ENCODE assay signal across 24 cellular contexts in genomic region chr2:203470371-203470770, GRCh38.
DNase-seq lines count a peak whose midpoint lies in the region; ATAC-seq and TF ChIP-seq lines count a peak whose summit lies in the region.
"Had no signal": no experiment of that assay in that cellular context is flagged by ENCODE, and none has a peak within 500 bp of the region (broad histone marks: within the 10 kb centered on the region; RNA-seq: fewer than 3 reads in every experiment).

No MANE protein-coding gene starts in this region.

- peaks cover 26 to 30% of the 10 kb centered on the region in 2 donors for H3K4me1 ChIP-seq in thyroid gland
- H3K4me1 ChIP-seq in HAP-1, result no peaks in the 10 kb centered on the region

- H3K9me3 ChIP-seq in thyroid gland (no peaks in the 10 kb centered on the region), HAP-1 (no peaks in the 10 kb centered on the region)
- H3K9me3 ChIP-seq: spleen, suprapubic skin had no signal

- no peak overlapping the region for H3K4me3 Mint-ChIP-seq in WTC11
- H3K4me3 Mint-ChIP-seq: activated B cell treated with CpG ODN at 0.5 μM for 24 hours; activated CD4-positive, alpha-beta memory T cell treated with anti-CD3 and anti-CD28 coated beads, Interleukin-2, amount 10 ng/mL, durations not matched to agents 7 days and 5 days; activated naive CD8-positive, alpha-beta T cell treated with anti-CD3 and anti-CD28 coated beads for 36 hours; activated T-cell treated with anti-CD3 and anti-CD28 coated beads, Interleukin-2, amount 50 U/mL, for 4 hours; brain; naive thymus-derived CD8-positive, alpha-beta T cell had no signal

- WGBS in thyroid gland, 2 donors, result 78 to 81% methylated on average over 4 of the region's 4 CpGs

- H3K27ac ChIP-seq in thyroid gland, result no peak overlapping the region
- H3K27ac ChIP-seq: C4-2B, epithelial cell of prostate, spleen, suprapubic skin had no signal

- no peak overlapping the region for H3K27ac Mint-ChIP-seq in WTC11
- H3K27ac Mint-ChIP-seq: activated B cell treated with CpG ODN at 0.5 μM for 24 hours; activated CD4-positive, alpha-beta memory T cell treated with anti-CD3 and anti-CD28 coated beads, Interleukin-2, amount 10 ng/mL, durations not matched to agents 7 days and 5 days; activated naive CD8-positive, alpha-beta T cell treated with anti-CD3 and anti-CD28 coated beads for 36 hours; naive thymus-derived CD8-positive, alpha-beta T cell had no signal

- intact Hi-C loops in thyroid gland (cut with DNase I), result no loop called here

- no peaks in the 10 kb centered on the region for H3K36me3 Mint-ChIP-seq in WTC11
- H3K36me3 Mint-ChIP-seq: activated naive CD8-positive, alpha-beta T cell treated with anti-CD3 and anti-CD28 coated beads for 36 hours; naive thymus-derived CD8-positive, alpha-beta T cell had no signal

- in situ Hi-C loops in HAP-1 (cut with MboI; ENCODE audit: low sequenced_read_pairs), result no loop called here

- no peaks in the 10 kb centered on the region for H3K9me3 Mint-ChIP-seq in WTC11
- H3K9me3 Mint-ChIP-seq: activated B cell treated with CpG ODN at 0.5 μM for 24 hours; activated CD4-positive, alpha-beta memory T cell treated with anti-CD3 and anti-CD28 coated beads, Interleukin-2, amount 10 ng/mL, durations not matched to agents 7 days and 5 days; activated naive CD8-positive, alpha-beta T cell treated with anti-CD3 and anti-CD28 coated beads for 36 hours; activated T-cell treated with anti-CD3 and anti-CD28 coated beads, Interleukin-2, amount 50 U/mL, for 4 hours; brain; naive thymus-derived CD8-positive, alpha-beta T cell had no signal

- no peaks in the 10 kb centered on the region for H3K36me3 ChIP-seq in thyroid gland
- no peaks in the 10 kb centered on the region for H3K36me3 ChIP-seq in HAP-1 (replicated peaks)
- H3K36me3 ChIP-seq: spleen had no signal

- TF ChIP-seq POLR2A in thyroid gland (IDR thresholded peaks at IDR 0.05), result no peak

- H3K4me3 ChIP-seq in thyroid gland (replicated peaks in 1 of 3) (no peak overlapping the region), HAP-1 (no peak overlapping the region)
- H3K4me3 ChIP-seq: lung, spleen, suprapubic skin had no signal

- TF ChIP-seq CTCF in WTC11 (IDR thresholded peaks at IDR 0.05) (no peak), thyroid gland (IDR thresholded peaks at IDR 0.05) (no peak)

- peak; percentile 78 for ATAC-seq in WTC11
- ATAC-seq: activated T-cell treated with anti-CD3 and anti-CD28 coated beads, Interleukin-2, amount 50 U/mL, for 4 hours; naive thymus-derived CD8-positive, alpha-beta T cell had no signal

- H3K27me3 ChIP-seq in thyroid gland (no peaks in the 10 kb centered on the region), HAP-1 (ENCODE audit: low read depth) (no peaks in the 10 kb centered on the region)
- H3K27me3 ChIP-seq: spleen, suprapubic skin had no signal

- POLR2A ChIA-PET in WTC11 (lab: Charles Lee), result no interaction called here

- CTCF ChIA-PET in WTC11 (lab: Charles Lee), result interaction anchor here (2.1 kb wide), 1 partner anchor 346 kb away, joined by 13 read pairs; no protein-coding TSS in a partner anchor

- H3K27me3 Mint-ChIP-seq in WTC11 (ENCODE audit: low read depth), result no peaks in the 10 kb centered on the region
- H3K27me3 Mint-ChIP-seq: activated CD4-positive, alpha-beta memory T cell treated with anti-CD3 and anti-CD28 coated beads, Interleukin-2, amount 10 ng/mL, durations not matched to agents 7 days and 5 days; brain had no signal

- DNase-seq in NCI-H82 (lab: John Stamatoyannopoulos, UW) (peak; percentile 11), NCI-H82 treated with DMSO at 0.1 percent for 48 hours (lab: John Stamatoyannopoulos, UW; ENCODE audit: unreplicated experiment) (no peak), WTC11 (ENCODE audit: low spot score) (no peak), kidney glomerular epithelial cell (lab: John Stamatoyannopoulos, UW) (peak; percentile 22), thyroid gland (peak; percentile 29 to 39), HPDE6-E6E7 (ENCODE audit: extremely low spot score) (no peak), HAP-1 (ENCODE audit: low spot score in 2 of 2) (no peak)
- no peak for DNase-seq in activated effector memory CD4-positive, alpha-beta T cell treated with anti-CD3 and anti-CD28 coated beads, Interleukin-2, amount 50 U/mL, for 16 hours
- DNase-seq: activated B cell treated with CpG ODN at 0.5 μM for 24 hours; activated CD4-positive, alpha-beta memory T cell treated with anti-CD3 and anti-CD28 coated beads, Interleukin-2, amount 10 ng/mL, durations not matched to agents 7 days and 5 days; activated naive CD8-positive, alpha-beta T cell treated with anti-CD3 and anti-CD28 coated beads for 36 hours; activated T-cell treated with anti-CD3 and anti-CD28 coated beads, Interleukin-2, amount 50 U/mL, for 4 hours; MM.1S; naive thymus-derived CD8-positive, alpha-beta T cell; NCI-H1694 treated with DMSO at 0.1 percent for 48 hours; NCI-H446; SIG-M5; spleen; T-helper 2 cell had no signal

- H3K4me1 Mint-ChIP-seq in WTC11, result no peaks in the 10 kb centered on the region
- H3K4me1 Mint-ChIP-seq: activated B cell treated with CpG ODN at 0.5 μM for 24 hours; activated CD4-positive, alpha-beta memory T cell treated with anti-CD3 and anti-CD28 coated beads, Interleukin-2, amount 10 ng/mL, durations not matched to agents 7 days and 5 days; activated naive CD8-positive, alpha-beta T cell treated with anti-CD3 and anti-CD28 coated beads for 36 hours; naive thymus-derived CD8-positive, alpha-beta T cell had no signal

TF ChIP-seq in WTC11, 78 proteins besides CTCF, POLR2A, EP300 and RAD21:
- TF ChIP-seq HMGXB4 (CRISPR knock-in tag; IDR thresholded peaks at IDR 0.05) (no peak), NFE2L1 (CRISPR knock-in tag; IDR thresholded peaks at IDR 0.05) (no peak), IRF1 (CRISPR knock-in tag; IDR thresholded peaks at IDR 0.05) (no peak), ZMAT4 (CRISPR knock-in tag; IDR thresholded peaks at IDR 0.05) (no peak), ZNF121 (CRISPR knock-in tag; IDR thresholded peaks at IDR 0.05) (no peak), E2F5 (CRISPR knock-in tag; IDR thresholded peaks at IDR 0.05) (no peak), EMX1 (CRISPR knock-in tag; IDR thresholded peaks at IDR 0.05) (no peak)

Comparison
In these comparisons a context has a peak if more than half of its experiments do, and no peak if none do; other contexts are left out.
1. DNase-seq: peak in NCI-H82 (single experiment), kidney glomerular epithelial cell (single experiment) and thyroid gland (2 of 2); none in NCI-H82 treated with DMSO at 0.1 percent for 48 hours (single experiment), WTC11 (single experiment), HPDE6-E6E7 (single experiment), activated effector memory CD4-positive, alpha-beta T cell treated with anti-CD3 and anti-CD28 coated beads, Interleukin-2, amount 50 U/mL, for 16 hours (single experiment) and HAP-1 (0 of 2).